Comparison of ENCODE assay signal across 31 cellular contexts in genomic region chr11:2691355-2691761, GRCh38. TPM values are rescaled to one million over a fixed set of nuclear protein-coding genes. Genes with fewer than 3 reads are reported as not detected.
DNase-seq lines count a peak whose midpoint lies in the region; ATAC-seq, FAIRE-seq and TF ChIP-seq lines count a peak whose summit lies in the region.
"Had no signal": no experiment of that assay in that cellular context is flagged by ENCODE, and none has a peak within 500 bp of the region (broad histone marks: within the 10 kb centered on the region; RNA-seq: fewer than 3 reads in every experiment).

No MANE protein-coding gene starts in this region.

- H3K27ac Mint-ChIP-seq in nephron: peak overlapping the region; percentile 63 to 81 (median 79)
- H3K27ac Mint-ChIP-seq in immature natural killer cell: no peak overlapping the region
- H3K27ac Mint-ChIP-seq: activated CD4-positive, alpha-beta T cell treated with anti-CD3 and anti-CD28 coated beads, Interleukin-2, amount 10 ng/mL, durations not matched to agents 7 days and 5 days had no signal

- WGBS in H1 (ENCODE audit: extremely low coverage in 1 of 2, insufficient coverage in 1 of 2, insufficient read length in 1 of 2, insufficient replicate concordance in 2 of 2, low coverage in 1 of 2, low lambda C conversion rate in 2 of 2, missing lambda C conversion rate in 1 of 2), 2 experiments: 72% methylated on average over 3 of the region's 3 CpGs; no CpG with 5 or more reads in 1 of the 2 experiments

- TF ChIP-seq EP300 in H1 (IDR thresholded peaks at IDR 0.05; ENCODE audit: borderline replicate concordance in 1 of 2, low read depth in 2 of 2, low read length in 2 of 2): no peak

- H3K14ac ChIP-seq in H1 (ENCODE audit: insufficient read length): no peak overlapping the region

- H3K4me3 ChIP-seq in H1 (ENCODE audit: extremely low read depth in 1 of 4, insufficient read depth in 2 of 4, low read depth in 3 of 4, low read length in 4 of 4) (peak overlapping the region in 1 of 4 experiments; percentile 7; a peak in 1 of 8 replicates), tibial artery (no peak overlapping the region), lower lobe of right lung (no peak overlapping the region)
- H3K4me3 ChIP-seq: gastrocnemius medialis, prostate gland, SJCRH30 had no signal

- H3K9me3 ChIP-seq in H1 (ENCODE audit: insufficient read depth in 2 of 2, low read depth in 1 of 2, low read length in 1 of 2) (no peaks in the 10 kb centered on the region), tibial artery (no peaks in the 10 kb centered on the region), lower lobe of right lung (no peaks in the 10 kb centered on the region)
- H3K9me3 ChIP-seq: gastrocnemius medialis, neutrophil, prostate gland, SJCRH30 had no signal

- TF ChIP-seq POLR2A in H1 (IDR thresholded peaks at IDR 0.05; ENCODE audit: control extremely low read depth in 1 of 2, low read depth in 2 of 2, low read length in 2 of 2): no peak

- H4K20me1 ChIP-seq in H1 (replicated peaks in 1 of 2; ENCODE audit: control insufficient read depth in 1 of 2, insufficient read depth in 2 of 2, low read length in 2 of 2): peaks cover 0 to 22% of the 10 kb centered on the region in 2 experiments

- H2BK5ac ChIP-seq in H1 (ENCODE audit: low read depth, low read length): peak overlapping the region; percentile 45; the same call in 1 of the 2 replicates

- H3K36me3 ChIP-seq in H1 (ENCODE audit: control insufficient read depth in 2 of 4, insufficient read depth in 4 of 4, low read length in 3 of 4) (no peaks in the 10 kb centered on the region), tibial artery (no peaks in the 10 kb centered on the region), lower lobe of right lung (no peaks in the 10 kb centered on the region)
- H3K36me3 ChIP-seq: brain microvascular endothelial cell, gastrocnemius medialis, neutrophil, prostate gland had no signal

- TF ChIP-seq CTCF in H1 (IDR thresholded peaks at IDR 0.05; ENCODE audit: control extremely low read depth in 1 of 3, insufficient read depth in 1 of 3, low read depth in 1 of 3, low read length in 3 of 3) (no peak), nephron (IDR thresholded peaks at IDR 0.05; ENCODE audit: unreplicated experiment in 3 of 3) (no peak), tibial artery (IDR thresholded peaks at IDR 0.05) (no peak), lower lobe of right lung (IDR thresholded peaks at IDR 0.05) (no peak)

- H3K27me3 ChIP-seq in H1 (replicated peaks in 1 of 4; ENCODE audit: control insufficient read depth in 3 of 4, extremely low read depth in 1 of 4, insufficient read depth in 3 of 4, low read length in 3 of 4): no peaks in the 10 kb centered on the region; a peak in 1 of 7 replicates
- H3K27me3 ChIP-seq in tibial artery: no peaks in the 10 kb centered on the region
- no peaks in the 10 kb centered on the region for H3K27me3 ChIP-seq in lower lobe of right lung (ENCODE audit: low read depth)
- H3K27me3 ChIP-seq: brain microvascular endothelial cell, gastrocnemius medialis, neutrophil, SJCRH30 had no signal

- no peak for ATAC-seq in lower lobe of right lung
- ATAC-seq: gastrocnemius medialis, HCT116, left colon had no signal

- H3K4me2 ChIP-seq in H1 (ENCODE audit: insufficient read depth in 1 of 2, low read depth in 2 of 2, low read length in 2 of 2): peak overlapping the region; percentile 24 to 76

- no peak overlapping the region for H3K4ac ChIP-seq in H1 (replicated peaks; ENCODE audit: insufficient read length, low read depth, low read length)

- H3K4me3 Mint-ChIP-seq in nephron (no peak overlapping the region), immature natural killer cell (no peak overlapping the region)
- H3K4me3 Mint-ChIP-seq: activated CD4-positive, alpha-beta T cell treated with anti-CD3 and anti-CD28 coated beads, Interleukin-2, amount 10 ng/mL, durations not matched to agents 7 days and 5 days had no signal

- peak overlapping the region; percentile 21 for H2BK120ac ChIP-seq in H1 (replicated peaks; ENCODE audit: low read depth, low read length)

- CTCF ChIA-PET in H1 (lab: Charles Lee; ENCODE audit: partially characterized antibody): interaction anchor here (0.6 to 4.0 kb wide), 12 partner anchors 12 to 1120 kb away, joined by 3 to 19 read pairs (median 4); partner anchors contain the start of gene CDKN1C

- no peak overlapping the region for H4K8ac ChIP-seq in H1 (ENCODE audit: extremely low read depth, insufficient read depth, low read length)

- TF ChIP-seq RAD21 in H1 (IDR thresholded peaks at IDR 0.05 in 1 of 2, conservative IDR thresholded peaks at IDR 0.05 in 1 of 2; ENCODE audit: low read depth in 2 of 2, low read length in 2 of 2): no peak

- POLR2A ChIA-PET in H1 (lab: Charles Lee; ENCODE audit: partially characterized antibody): interaction anchor here (0.8 to 1.6 kb wide), 3 partner anchors 10 to 22 kb away, joined by 3 to 4 read pairs (median 3); no protein-coding TSS in a partner anchor

- H3K27ac ChIP-seq in H1 (ENCODE audit: low read depth, low read length): no peak overlapping the region
- no peak overlapping the region for H3K27ac ChIP-seq in tibial artery
- H3K27ac ChIP-seq in lower lobe of right lung: no peak overlapping the region
- H3K27ac ChIP-seq: 22Rv1, brain microvascular endothelial cell, gastrocnemius medialis, neutrophil, prostate gland, SJCRH30, VCaP had no signal

- peak overlapping the region; percentile 84; the same call in 1 of the 2 replicates for H3K18ac ChIP-seq in H1 (ENCODE audit: extremely low read depth, low read length)

- FAIRE-seq in H1 (lab: Jason Lieb, UNC): no peak
- FAIRE-seq: endothelial cell of umbilical vein, G401.6 had no signal

- H3K79me1 ChIP-seq in H1 (ENCODE audit: low read depth, low read length): peaks cover 12% of the 10 kb centered on the region

- H3K9me3 Mint-ChIP-seq in nephron: no peaks in the 10 kb centered on the region
- H3K9me3 Mint-ChIP-seq in immature natural killer cell: no peaks in the 10 kb centered on the region
- H3K9me3 Mint-ChIP-seq: activated CD4-positive, alpha-beta T cell treated with anti-CD3 and anti-CD28 coated beads, Interleukin-2, amount 10 ng/mL, durations not matched to agents 7 days and 5 days; type B pancreatic cell had no signal

- H3K23ac ChIP-seq in H1 (ENCODE audit: insufficient read length): no peak overlapping the region

- peak overlapping the region; percentile 91; the same call in 1 of the 2 replicates for H2BK12ac ChIP-seq in H1 (ENCODE audit: low read depth, low read length)

- no peak overlapping the region for H4K5ac ChIP-seq in H1 (ENCODE audit: insufficient read length, low read depth, low read length)

- no peaks in the 10 kb centered on the region for H3K23me2 ChIP-seq in H1 (ENCODE audit: low read depth, low read length)

- H3K27me3 Mint-ChIP-seq in nephron (ENCODE audit: low read depth): no peaks in the 10 kb centered on the region
- H3K27me3 Mint-ChIP-seq in immature natural killer cell (ENCODE audit: low read depth in 3 of 3): peaks cover 0 to 2% (median 2%) of the 10 kb centered on the region in 3 donors
- H3K27me3 Mint-ChIP-seq: activated CD4-positive, alpha-beta T cell treated with anti-CD3 and anti-CD28 coated beads, Interleukin-2, amount 10 ng/mL, durations not matched to agents 7 days and 5 days; type B pancreatic cell had no signal

- H3K36me3 Mint-ChIP-seq in nephron (ENCODE audit: low read depth) (peaks cover 9% of the 10 kb centered on the region), immature natural killer cell (no peaks in the 10 kb centered on the region)

- H2BK15ac ChIP-seq in H1 (ENCODE audit: low read length): peak overlapping the region; percentile 62; the same call in 1 of the 2 replicates

- H3K4me1 ChIP-seq in H1 (replicated peaks in 1 of 4; ENCODE audit: control insufficient read depth in 3 of 4, insufficient read depth in 4 of 4, low read length in 3 of 4) (peaks cover 47 to 80% (median 70%) of the 10 kb centered on the region in 4 experiments), tibial artery (peaks cover 0 to 14% (median 5%) of the 10 kb centered on the region in 4 donors), lower lobe of right lung (peaks cover 44% of the 10 kb centered on the region)
- H3K4me1 ChIP-seq: prostate gland had no signal

- peaks cover 0 to 72% of the 10 kb centered on the region in 2 experiments; a peak in 2 of 4 replicates for H3K79me2 ChIP-seq in H1 (ENCODE audit: control insufficient read depth in 1 of 2, insufficient read depth in 2 of 2, low read length in 2 of 2)

- H3K56ac ChIP-seq in H1 (replicated peaks; ENCODE audit: insufficient read length, low read depth, low read length): no peak overlapping the region

- peak; percentile 1 for DNase-seq in activated CD4-positive, CD25-positive, alpha-beta regulatory T cell treated with anti-CD3 and anti-CD28 coated beads, Interleukin-2, amount 50 U/mL, for 72 hours
- no peak for DNase-seq in activated CD4-positive, CD25-positive, alpha-beta regulatory T cell (lab: John Stamatoyannopoulos, UW)
- DNase-seq in H1 (ENCODE audit: low read depth in 1 of 2, low spot score in 2 of 2): no peak
- peak; percentile 2 to 59 for DNase-seq in tibial artery
- DNase-seq in SKM-1 treated with dmso at 0.1 percent for 144 hours (lab: John Stamatoyannopoulos, UW; ENCODE audit: unreplicated experiment): no peak
- DNase-seq in immature natural killer cell: no peak
- DNase-seq in lower lobe of right lung: no peak
- DNase-seq: activated CD4-positive, alpha-beta T cell treated with anti-CD3 and anti-CD28 coated beads, Interleukin-2, amount 10 ng/mL, durations not matched to agents 7 days and 5 days; activated naive CD4-positive, alpha-beta T cell treated with Interleukin-2 at 50 U/mL for 16 hours; activated T-cell treated with anti-CD3 and anti-CD28 coated beads, Interleukin-2, amount 50 U/mL, for 48 hours; brain microvascular endothelial cell; Calu3; DMS79; Kasumi-1; NCI-H1417 treated with DMSO at 0.1 percent for 48 hours; NCI-H2081; NCI-H2227 treated with DMSO at 0.1 percent for 48 hours; SJCRH30; stimulated activated CD4-positive, alpha-beta T cell treated with anti-CD3 and anti-CD28 coated beads, Interleukin-4, amount 100 ng/mL, for 24 hours; T-helper 9 cell had no signal

- H2AFZ ChIP-seq in H1 (ENCODE audit: low read length): no peak overlapping the region

- intact Hi-C loops in tibial artery (cut with DNase I; ENCODE audit: low total_unique reads) (loop anchor here (5.0 kb wide), 1 partner anchor 159 kb away; no protein-coding TSS in a partner anchor), lower lobe of right lung (cut with DNase I) (no loop called here)

- H3K9ac ChIP-seq in H1 (replicated peaks in 1 of 4; ENCODE audit: extremely low read depth in 1 of 4, low read depth in 3 of 4, low read length in 3 of 4): no peak overlapping the region

- peak overlapping the region; percentile 77; the same call in 1 of the 2 replicates for H2BK20ac ChIP-seq in H1 (ENCODE audit: low read length)

- H3K4me1 Mint-ChIP-seq in nephron (peaks cover 91% of the 10 kb centered on the region), immature natural killer cell (peaks cover 0 to 7% of the 10 kb centered on the region in 2 donors)
- H3K4me1 Mint-ChIP-seq: activated CD4-positive, alpha-beta T cell treated with anti-CD3 and anti-CD28 coated beads, Interleukin-2, amount 10 ng/mL, durations not matched to agents 7 days and 5 days had no signal

- peak overlapping the region; percentile 31 for H4K91ac ChIP-seq in H1 (replicated peaks; ENCODE audit: insufficient read length, low read length)

- peak overlapping the region; percentile 44; the same call in 1 of the 2 replicates for H2AK5ac ChIP-seq in H1 (ENCODE audit: low read depth, low read length)

RNA-seq across cellular contexts. Expression of gene KCNQ1OT1, which starts 8.4 kb away (rescaled TPM):
- total RNA-seq in H1 (2021; fragmentation: NEBNext Ultra II Directional; extraction: Animal tissue kit (Norgen Biotek cat#: 25700)): 1.2 TPM in 2 replicates
- polyA plus RNA-seq in H1 (2011; rRNA removed) (0.19 and 0.21 TPM in 2 replicates), immature natural killer cell (under 1 TPM in 2 of 3 donors, not detected in 1; 0.04 to 0.12 TPM)
- polyA plus RNA-seq in H1 (2011; cell fraction: cytosol; rRNA removed): 0.08 TPM
- 2.4 TPM for polyA plus RNA-seq in H1 (2011; cell fraction: nucleus; rRNA removed)
- 0.19 to 0.30 TPM (median 0.24 TPM) in 4 replicates for polyA plus RNA-seq in H1 (2012, experiment 1 of 2)
- polyA plus RNA-seq in H1 (2012, experiment 2 of 2): 0.01 TPM
- 0.20 TPM for polyA plus RNA-seq in H1 (2013, experiment 1 of 2)
- 0.13 TPM for polyA plus RNA-seq in H1 (2013, experiment 2 of 2)
- polyA minus RNA-seq in H1 (2011; rRNA and poly(A)+ RNA removed): 6.2 and 7.3 TPM in 2 replicates
- polyA minus RNA-seq in H1 (2011; cell fraction: cytosol; rRNA and poly(A)+ RNA removed): 1.0 TPM
- 21.4 TPM for polyA minus RNA-seq in H1 (2011; cell fraction: nucleus; rRNA and poly(A)+ RNA removed)
- total RNA-seq in lower lobe of right lung: 1.6 TPM

Comparison
In these comparisons a context has a peak if more than half of its experiments do, and no peak if none do; other contexts are left out.
1. DNase-seq: peak in activated CD4-positive, CD25-positive, alpha-beta regulatory T cell treated with anti-CD3 and anti-CD28 coated beads, Interleukin-2, amount 50 U/mL, for 72 hours (single experiment) and tibial artery (2 of 2); none in activated CD4-positive, CD25-positive, alpha-beta regulatory T cell (0 of 4), H1 (0 of 2), SKM-1 treated with dmso at 0.1 percent for 144 hours (single experiment), immature natural killer cell (0 of 3) and lower lobe of right lung (single experiment).
2. H3K27ac Mint-ChIP-seq: peak in nephron (3 of 3); none in immature natural killer cell (0 of 6).